Comparison of ENCODE assay signal across 28 cellular contexts in the genomic region with DNA sequence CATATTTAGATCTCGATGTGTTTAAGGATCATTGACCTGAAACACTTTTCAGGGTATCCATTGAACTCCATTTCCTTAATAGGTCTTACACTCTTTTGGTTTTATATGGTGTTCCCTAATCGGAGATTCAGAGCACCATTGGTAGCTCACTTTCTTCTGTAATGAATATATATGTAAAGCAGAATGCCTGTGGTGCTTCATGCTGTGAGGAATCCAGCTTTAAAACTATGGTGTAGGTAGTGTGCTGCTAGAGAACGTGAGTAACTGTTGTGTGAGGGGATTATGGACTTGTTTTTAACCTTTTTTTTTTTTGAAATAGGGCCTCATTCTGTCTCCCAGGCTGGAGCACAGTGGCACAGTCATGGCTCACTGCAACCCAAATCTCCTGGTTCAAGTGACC.
"Had no signal": no experiment of that assay in that cellular context is flagged by ENCODE, and none has a peak within 500 bp of the region (broad histone marks: within the 10 kb centered on the region; RNA-seq: fewer than 3 reads in every experiment).

No MANE protein-coding gene starts in this region.

- H3K27me3 Mint-ChIP-seq: activated B cell treated with CpG ODN at 0.5 μM for 24 hours; activated CD8-positive, alpha-beta T cell treated with anti-CD3 and anti-CD28 coated beads for 36 hours; activated naive CD8-positive, alpha-beta T cell; activated T-helper 17 cell treated with anti-CD3 and anti-CD28 coated beads, Interleukin-2, amount 50 U/mL, for 72 hours; central memory CD8-positive, alpha-beta T cell; effector memory CD8-positive, alpha-beta T cell had no signal

- H3K4me3 ChIP-seq: coronary artery, esophagus squamous epithelium, gastroesophageal sphincter had no signal

- DNase-seq: activated B cell treated with CpG ODN at 0.5 μM for 24 hours; activated CD4-positive, alpha-beta T cell treated with anti-CD3 and anti-CD28 coated beads for 48 hours; activated CD4-positive, alpha-beta T cell treated with anti-CD3 and anti-CD28 coated beads, Interleukin-2, amount 50 U/mL, for 1 hour; activated CD4-positive, alpha-beta T cell treated with anti-CD3 and anti-CD28 coated beads, Interleukin-2, amount 50 U/mL, for 48 hours; activated CD8-positive, alpha-beta memory T cell treated with anti-CD3 and anti-CD28 coated beads for 24 hours; activated CD8-positive, alpha-beta T cell treated with anti-CD3 and anti-CD28 coated beads for 36 hours; activated effector memory CD4-positive, alpha-beta T cell treated with Interleukin-2 at 50 U/mL for 16 hours; activated gamma-delta T cell treated with Interleukin-2 at 50 U/mL for 16 hours; activated naive CD4-positive, alpha-beta T cell treated with anti-CD3 and anti-CD28 coated beads, Interleukin-2, amount 50 U/mL, for 16 hours; activated naive CD4-positive, alpha-beta T cell treated with Interleukin-2 at 50 U/mL for 16 hours; activated T-cell treated with anti-CD3 and anti-CD28 coated beads, Interleukin-2, amount 50 U/mL, for 4 hours; amniotic stem cell; anterior cingulate cortex; brain microvascular endothelial cell; dermis blood vessel endothelial cell; effector CD4-positive, alpha-beta T cell; effector memory CD8-positive, alpha-beta T cell; esophagus squamous epithelium; foreskin melanocyte; head of caudate nucleus; T-helper 2 cell had no signal

- H3K27ac ChIP-seq: brain microvascular endothelial cell, coronary artery, esophagus squamous epithelium, gastroesophageal sphincter, VCaP had no signal

- H3K27ac Mint-ChIP-seq: activated B cell treated with CpG ODN at 0.5 μM for 24 hours; activated CD8-positive, alpha-beta T cell treated with anti-CD3 and anti-CD28 coated beads for 36 hours; activated naive CD8-positive, alpha-beta T cell; activated T-helper 17 cell treated with anti-CD3 and anti-CD28 coated beads, Interleukin-2, amount 50 U/mL, for 72 hours; effector memory CD8-positive, alpha-beta T cell had no signal

- H3K4me3 Mint-ChIP-seq: activated B cell treated with CpG ODN at 0.5 μM for 24 hours; activated CD8-positive, alpha-beta T cell treated with anti-CD3 and anti-CD28 coated beads for 36 hours; activated naive CD8-positive, alpha-beta T cell; activated T-cell treated with anti-CD3 and anti-CD28 coated beads, Interleukin-2, amount 50 U/mL, for 4 hours; activated T-helper 17 cell treated with anti-CD3 and anti-CD28 coated beads, Interleukin-2, amount 50 U/mL, for 72 hours; central memory CD8-positive, alpha-beta T cell; effector memory CD8-positive, alpha-beta T cell had no signal

- ATAC-seq: activated CD4-positive, CD25-positive, alpha-beta regulatory T cell treated with anti-CD3 and anti-CD28 coated beads, Interleukin-2, amount 50 U/mL, for 24 hours; activated CD8-positive, alpha-beta T cell treated with anti-CD3 and anti-CD28 coated beads for 36 hours; activated T-cell treated with anti-CD3 and anti-CD28 coated beads, Interleukin-2, amount 50 U/mL, for 4 hours; activated T-helper 17 cell treated with anti-CD3 and anti-CD28 coated beads, Interleukin-2, amount 50 U/mL, for 72 hours; effector memory CD8-positive, alpha-beta T cell; gastroesophageal sphincter had no signal

- H3K4me1 Mint-ChIP-seq: activated B cell treated with CpG ODN at 0.5 μM for 24 hours; activated T-helper 17 cell treated with anti-CD3 and anti-CD28 coated beads, Interleukin-2, amount 50 U/mL, for 72 hours had no signal

- H3K9me3 ChIP-seq: esophagus squamous epithelium, gastroesophageal sphincter had no signal

- H3K9me3 Mint-ChIP-seq: activated B cell treated with CpG ODN at 0.5 μM for 24 hours; activated CD8-positive, alpha-beta T cell treated with anti-CD3 and anti-CD28 coated beads for 36 hours; activated T-cell treated with anti-CD3 and anti-CD28 coated beads, Interleukin-2, amount 50 U/mL, for 4 hours; activated T-helper 17 cell treated with anti-CD3 and anti-CD28 coated beads, Interleukin-2, amount 50 U/mL, for 72 hours; central memory CD8-positive, alpha-beta T cell; effector memory CD8-positive, alpha-beta T cell had no signal

- H3K4me1 ChIP-seq: esophagus squamous epithelium, gastroesophageal sphincter had no signal

- H3K36me3 ChIP-seq: brain microvascular endothelial cell, esophagus squamous epithelium, gastroesophageal sphincter had no signal

- H3K27me3 ChIP-seq: brain microvascular endothelial cell, esophagus squamous epithelium, gastroesophageal sphincter had no signal
